In genomic region chr7:42931834-42932651, GRCh38 we compare ENCODE assay signal across 8 cellular contexts. TPM values are rescaled to one million over a fixed set of nuclear protein-coding genes. Genes with fewer than 3 reads are reported as not detected.
DNase-seq lines count a peak whose midpoint lies in the region; ATAC-seq and TF ChIP-seq lines count a peak whose summit lies in the region.

Gene MRPL32, plus strand, starts transcription at chr7:42932376. Its CDS starts 11 bp downstream, at chr7:42932387.
Gene PSMA2, minus strand, starts transcription at chr7:42932174. Its CDS starts 16 bp downstream, at chr7:42932158.

- H3K27me3 Mint-ChIP-seq in GM23338 (ENCODE audit: insufficient read depth, low read depth, poor library complexity) = peaks cover 13% of the 10 kb centered on the region
- H3K27me3 Mint-ChIP-seq in naive B cell = no peaks in the 10 kb centered on the region
- H3K27me3 Mint-ChIP-seq in stimulated activated memory B cell treated with anti-CD40 and anti-IgM and Interleukin-4, amounts not matched to agents 10 μg/mL and 1 μg/mL and 100 μg/mL, for 72 hours = no peaks in the 10 kb centered on the region

- peaks cover 78% of the 10 kb centered on the region for H3K36me3 ChIP-seq in DOHH2 (ENCODE audit: control insufficient read depth, low read length)
- peaks cover 21% of the 10 kb centered on the region for H3K36me3 ChIP-seq in GM23338 (ENCODE audit: insufficient read depth)

- no peaks in the 10 kb centered on the region for H3F3A ChIP-seq in DOHH2 (ENCODE audit: control insufficient read depth, insufficient read depth)
- H3F3A ChIP-seq in GM23338 (replicated peaks; ENCODE audit: low read depth) = no peaks in the 10 kb centered on the region

- H3K36me3 Mint-ChIP-seq in GM23338 (ENCODE audit: low read depth) (peaks cover 38% of the 10 kb centered on the region), naive B cell (peaks cover 0 to 8% of the 10 kb centered on the region in 2 donors)
- peaks cover 11% of the 10 kb centered on the region for H3K36me3 Mint-ChIP-seq in stimulated activated memory B cell treated with anti-CD40 and anti-IgM and Interleukin-4, amounts not matched to agents 10 μg/mL and 1 μg/mL and 100 μg/mL, for 72 hours

- H3K27ac ChIP-seq in DOHH2 (ENCODE audit: low read depth, low read length) (peak within 1 kb of the TSS; percentile 22; the same call in 1 of the 2 replicates), GM23338 (ENCODE audit: low read depth) (peak within 1 kb of the TSS; percentile 35)

- peak; percentile 99 for DNase-seq in GM23338 (ENCODE audit: low spot score)
- peak; percentile 99 for DNase-seq in LHCN-M2 (ENCODE audit: low read depth)
- peak; percentile 98 for DNase-seq in RPMI8226
- DNase-seq in activated T-helper 1 cell treated with anti-CD3 and anti-CD28 coated beads, Interleukin-2, amount 50 U/mL, for 16 hours (ENCODE audit: low read depth in 1 of 2, low spot score in 1 of 2) = peak; percentile 84 to 90
- peak; percentile 95 for DNase-seq in fibroblast of gingiva (ENCODE audit: low read depth)
- peak; percentile 94 for DNase-seq in naive B cell

- peaks cover 22% of the 10 kb centered on the region for H4K20me1 ChIP-seq in DOHH2 (ENCODE audit: control insufficient read depth, insufficient read depth, low read depth, low read length)
- H4K20me1 ChIP-seq in GM23338 (replicated peaks; ENCODE audit: insufficient read depth) = peaks cover 62% of the 10 kb centered on the region

- H3K4me3 ChIP-seq in DOHH2 (ENCODE audit: low read length) (peak within 1 kb of the TSS; percentile 90), GM23338 (peak within 1 kb of the TSS; percentile 89)

- H3K27me3 ChIP-seq in DOHH2 (ENCODE audit: control insufficient read depth, low read length) (no peaks in the 10 kb centered on the region), GM23338 (ENCODE audit: insufficient read depth) (no peaks in the 10 kb centered on the region)

- H3K79me2 ChIP-seq in DOHH2 (ENCODE audit: control insufficient read depth, low read length) (peaks cover 91% of the 10 kb centered on the region), GM23338 (replicated peaks; ENCODE audit: insufficient read depth) (peaks cover 89% of the 10 kb centered on the region)

- no peaks in the 10 kb centered on the region for H3K9me3 ChIP-seq in DOHH2 (ENCODE audit: control insufficient read depth, insufficient read depth, low read length)

- peak within 1 kb of the TSS; percentile 91 for H3K4me2 ChIP-seq in DOHH2 (ENCODE audit: low read length)
- H3K4me2 ChIP-seq in GM23338 = peak within 1 kb of the TSS; percentile 94

- H2AFZ ChIP-seq in GM23338 = peak within 1 kb of the TSS; percentile 45; the same call in 1 of the 2 replicates

- H3K4me1 ChIP-seq in DOHH2 (ENCODE audit: control insufficient read depth, low read length) (peaks cover 54% of the 10 kb centered on the region), GM23338 (ENCODE audit: insufficient read depth) (peaks cover 12% of the 10 kb centered on the region)

- H3K27ac Mint-ChIP-seq in GM23338 = peak within 1 kb of the TSS; percentile 100
- peak within 1 kb of the TSS; percentile 91 to 99 (median 96) for H3K27ac Mint-ChIP-seq in naive B cell
- peak within 1 kb of the TSS; percentile 96 for H3K27ac Mint-ChIP-seq in stimulated activated memory B cell treated with anti-CD40 and anti-IgM and Interleukin-4, amounts not matched to agents 10 μg/mL and 1 μg/mL and 100 μg/mL, for 72 hours

- H3K4me1 Mint-ChIP-seq in GM23338 (peaks cover 14% of the 10 kb centered on the region; the same call in 2 of the 3 replicates), naive B cell (peaks cover 30 to 57% (median 46%) of the 10 kb centered on the region in 3 donors)
- peaks cover 45% of the 10 kb centered on the region for H3K4me1 Mint-ChIP-seq in stimulated activated memory B cell treated with anti-CD40 and anti-IgM and Interleukin-4, amounts not matched to agents 10 μg/mL and 1 μg/mL and 100 μg/mL, for 72 hours

- no peaks in the 10 kb centered on the region for H3K9me2 ChIP-seq in DOHH2 (replicated peaks; ENCODE audit: control insufficient read depth, low read length)
- no peaks in the 10 kb centered on the region for H3K9me2 ChIP-seq in GM23338 (ENCODE audit: insufficient read depth)

- TF ChIP-seq CTCF in DOHH2 (IDR thresholded peaks at IDR 0.05; ENCODE audit: low read depth, low read length, poor library complexity, severe bottlenecking) (no peak), GM23338 (conservative IDR thresholded peaks at IDR 0.05; ENCODE audit: low read depth in 2 of 2) (no peak)

- H3K9me3 Mint-ChIP-seq in GM23338 = no peaks in the 10 kb centered on the region
- H3K9me3 Mint-ChIP-seq in naive B cell = no peaks in the 10 kb centered on the region
- no peaks in the 10 kb centered on the region for H3K9me3 Mint-ChIP-seq in stimulated activated memory B cell treated with anti-CD40 and anti-IgM and Interleukin-4, amounts not matched to agents 10 μg/mL and 1 μg/mL and 100 μg/mL, for 72 hours

- H3K4me3 Mint-ChIP-seq in GM23338 (peak within 1 kb of the TSS; percentile 100), naive B cell (peak within 1 kb of the TSS; percentile 95 to 100 (median 98))
- peak within 1 kb of the TSS; percentile 97 for H3K4me3 Mint-ChIP-seq in stimulated activated memory B cell treated with anti-CD40 and anti-IgM and Interleukin-4, amounts not matched to agents 10 μg/mL and 1 μg/mL and 100 μg/mL, for 72 hours

- ATAC-seq in GM23338 = peak; percentile 100
- ATAC-seq in naive B cell (ENCODE audit: low read depth in 2 of 2) = peak; percentile 98 to 99
- ATAC-seq in stimulated activated memory B cell treated with anti-CD40 and anti-IgM and Interleukin-4, amounts not matched to agents 10 μg/mL and 1 μg/mL and 100 μg/mL, for 72 hours = peak; percentile 100

TF ChIP-seq in GM23338, 12 proteins besides CTCF, POLR2A, EP300 and RAD21:
- TF ChIP-seq, protein P1, sequence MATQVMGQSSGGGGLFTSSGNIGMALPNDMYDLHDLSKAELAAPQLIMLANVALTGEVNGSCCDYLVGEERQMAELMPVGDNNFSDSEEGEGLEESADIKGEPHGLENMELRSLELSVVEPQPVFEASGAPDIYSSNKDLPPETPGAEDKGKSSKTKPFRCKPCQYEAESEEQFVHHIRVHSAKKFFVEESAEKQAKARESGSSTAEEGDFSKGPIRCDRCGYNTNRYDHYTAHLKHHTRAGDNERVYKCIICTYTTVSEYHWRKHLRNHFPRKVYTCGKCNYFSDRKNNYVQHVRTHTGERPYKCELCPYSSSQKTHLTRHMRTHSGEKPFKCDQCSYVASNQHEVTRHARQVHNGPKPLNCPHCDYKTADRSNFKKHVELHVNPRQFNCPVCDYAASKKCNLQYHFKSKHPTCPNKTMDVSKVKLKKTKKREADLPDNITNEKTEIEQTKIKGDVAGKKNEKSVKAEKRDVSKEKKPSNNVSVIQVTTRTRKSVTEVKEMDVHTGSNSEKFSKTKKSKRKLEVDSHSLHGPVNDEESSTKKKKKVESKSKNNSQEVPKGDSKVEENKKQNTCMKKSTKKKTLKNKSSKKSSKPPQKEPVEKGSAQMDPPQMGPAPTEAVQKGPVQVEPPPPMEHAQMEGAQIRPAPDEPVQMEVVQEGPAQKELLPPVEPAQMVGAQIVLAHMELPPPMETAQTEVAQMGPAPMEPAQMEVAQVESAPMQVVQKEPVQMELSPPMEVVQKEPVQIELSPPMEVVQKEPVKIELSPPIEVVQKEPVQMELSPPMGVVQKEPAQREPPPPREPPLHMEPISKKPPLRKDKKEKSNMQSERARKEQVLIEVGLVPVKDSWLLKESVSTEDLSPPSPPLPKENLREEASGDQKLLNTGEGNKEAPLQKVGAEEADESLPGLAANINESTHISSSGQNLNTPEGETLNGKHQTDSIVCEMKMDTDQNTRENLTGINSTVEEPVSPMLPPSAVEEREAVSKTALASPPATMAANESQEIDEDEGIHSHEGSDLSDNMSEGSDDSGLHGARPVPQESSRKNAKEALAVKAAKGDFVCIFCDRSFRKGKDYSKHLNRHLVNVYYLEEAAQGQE (IDR thresholded peaks at IDR 0.05; ENCODE audit: unreplicated experiment) = no peak
- peak; percentile 91 for TF ChIP-seq ETS1 (IDR thresholded peaks at IDR 0.05)
- 0 out of 2 replicates have a peak, but pooled peaks have one; percentile 12 for TF ChIP-seq CREB1 (CRISPR knock-in tag; IDR thresholded peaks at IDR 0.05; ENCODE audit: low read depth)
- peak; percentile 87 for TF ChIP-seq POLR2AphosphoS5 (IDR thresholded peaks at IDR 0.05; ENCODE audit: low read depth)

RNA-seq across cellular contexts. Expression of gene MRPL32, which starts in this region (rescaled TPM):
- 93.4 and 93.6 TPM in 2 replicates for total RNA-seq in GM23338 (2014; rRNA removed; shearing (Covaris generic))
- polyA plus RNA-seq in GM23338 (2016; fragmentation: Nextera tagmentation; extraction: Ambion mirVana) (303 and 310 TPM in 2 replicates), naive B cell (ENCODE audit: low read depth in 6 of 6) (10 to 100 TPM; 19.8 to 55.5 (median 45.4) TPM)
- 63.5 and 81.4 TPM in 2 replicates for total RNA-seq in LHCN-M2 (2014; rRNA removed)
- 46.3 TPM for polyA plus RNA-seq in LHCN-M2 (2012)

RNA-seq across cellular contexts. Expression of gene PSMA2, which starts in this region (rescaled TPM):
- 178 and 214 TPM in 2 replicates for total RNA-seq in GM23338 (2014; rRNA removed; shearing (Covaris generic))
- polyA plus RNA-seq in GM23338 (2016; fragmentation: Nextera tagmentation; extraction: Ambion mirVana) (609 and 678 TPM in 2 replicates), naive B cell (ENCODE audit: low read depth in 6 of 6) (100 to 1,000 TPM; 214 to 299 (median 259) TPM)
- total RNA-seq in LHCN-M2 (2014; rRNA removed) = 144 and 159 TPM in 2 replicates
- 128 TPM for polyA plus RNA-seq in LHCN-M2 (2012)

Comparison
In these comparisons a context has a peak if more than half of its experiments do, and no peak if none do; other contexts are left out.
1. Peak in every context shown above with its lines: DNase-seq, ATAC-seq, H3K4me3 ChIP-seq and H3K27ac ChIP-seq.